9 cellular contexts compared by ENCODE assay signal in the genomic region with DNA sequence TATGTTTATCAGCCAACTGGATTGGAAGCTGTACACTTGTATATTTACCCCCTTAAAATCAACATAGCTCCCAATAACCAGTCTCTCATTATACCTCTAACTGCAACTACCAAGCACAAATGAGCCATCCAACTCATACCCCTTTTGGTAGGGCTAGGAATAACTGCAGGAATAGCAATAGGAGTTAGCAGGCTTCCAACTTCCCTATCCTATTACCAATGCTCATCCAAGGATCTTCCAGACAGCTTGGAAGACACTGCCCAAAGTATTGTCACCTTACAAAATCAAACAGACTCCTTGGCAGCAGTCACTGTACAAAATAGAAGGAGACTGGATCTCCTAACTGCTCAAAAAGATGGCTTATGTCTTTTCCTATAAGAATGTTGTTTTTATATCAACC.
"Had no signal": no experiment of that assay in that cellular context is flagged by ENCODE, and none has a peak within 500 bp of the region (broad histone marks: within the 10 kb centered on the region; RNA-seq: fewer than 3 reads in every experiment).

No MANE protein-coding gene starts in this region.

- H3K27ac Mint-ChIP-seq: GM23338, H9, HFFc6 had no signal

- H3K4me3 ChIP-seq: GM23248, GM23338, HAP-1 had no signal

- ATAC-seq: GM23338, HCT116 had no signal

- H3K4me1 ChIP-seq: HAP-1 had no signal

- H3K4me3 Mint-ChIP-seq: GM23338, H9, HFFc6 had no signal

- H3K4me1 Mint-ChIP-seq: GM23338, H9 had no signal

- H3K27ac ChIP-seq: GM23248 had no signal

- DNase-seq: GM23248, GOT3, H7, H9, HCEC 1CT, HFFc6 had no signal
